In the genomic region with DNA sequence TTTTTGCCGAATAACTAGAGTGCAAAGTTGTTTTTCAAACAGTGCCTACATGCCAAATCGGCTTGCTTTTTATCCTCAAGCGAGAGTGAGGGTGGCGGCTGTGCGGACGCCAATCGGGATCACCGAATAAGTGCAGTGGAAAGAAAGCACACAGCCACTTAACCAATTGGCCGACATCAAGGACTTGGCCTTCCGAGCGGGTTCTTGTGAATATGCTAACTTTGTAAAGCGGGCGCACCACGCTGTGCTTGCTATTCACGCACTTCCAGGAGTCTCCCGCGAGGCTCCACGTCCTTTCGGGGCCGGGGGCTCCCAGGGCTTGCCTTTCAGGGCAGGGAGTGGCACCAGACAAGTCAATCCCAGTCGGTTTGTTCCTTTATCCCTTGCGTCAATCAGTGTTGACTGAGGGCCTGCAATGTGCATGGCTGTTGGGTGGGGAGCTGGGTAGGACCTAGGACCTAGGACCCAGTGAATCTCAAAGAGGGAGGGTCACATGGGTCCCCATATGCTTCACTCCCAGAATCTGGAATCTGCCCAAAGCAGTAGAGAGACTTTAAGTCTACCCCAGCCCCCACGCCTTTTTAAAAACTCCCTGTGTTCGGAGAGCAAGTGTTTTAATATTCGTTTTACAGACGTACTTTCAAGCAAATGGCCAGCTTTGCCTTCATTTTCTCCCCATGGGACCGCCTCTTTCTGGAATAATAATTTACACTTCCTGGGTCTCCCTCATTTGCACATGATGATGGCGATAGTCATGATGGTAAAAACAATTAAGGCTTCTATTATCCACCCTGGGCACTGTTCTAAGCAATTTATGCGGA, we compare ENCODE assay signal across 9 cellular contexts. TPM values are rescaled to one million over a fixed set of nuclear protein-coding genes. Genes with fewer than 3 reads are reported as not detected.
A peak's percentile ranks its signal among the peaks of the same experiment; 100 is the strongest.
DNase-seq lines count a peak whose midpoint lies in the region; ATAC-seq, FAIRE-seq and TF ChIP-seq lines count a peak whose summit lies in the region.
"Had no signal": no experiment of that assay in that cellular context is flagged by ENCODE, and none has a peak within 500 bp of the region (broad histone marks: within the 10 kb centered on the region; RNA-seq: fewer than 3 reads in every experiment).

No MANE protein-coding gene starts in this region.

- peaks cover 20% of the 10 kb centered on the region for H3K79me2 ChIP-seq in astrocyte (ENCODE audit: insufficient read depth, low read length)

- TF ChIP-seq POLR2A in GM18505 (IDR thresholded peaks at IDR 0.05; ENCODE audit: borderline replicate concordance, extremely low read depth, insufficient read depth, insufficient read length), result no peak

- no peaks in the 10 kb centered on the region for H3K36me3 Mint-ChIP-seq in activated T-cell treated with anti-CD3 and anti-CD28 coated beads, Interleukin-2, amount 50 U/mL, for 24 hours (ENCODE audit: low read depth)
- H3K36me3 Mint-ChIP-seq in astrocyte (ENCODE audit: low read depth, unreplicated experiment), result peaks cover 3% of the 10 kb centered on the region

- ATAC-seq in GM18505 (IDR thresholded peaks at IDR 0.05; ENCODE audit: unreplicated experiment), result no peak

- 16 to 30% (median 28%) methylated on average over 29 of the region's 29 CpGs for WGBS in small intestine, 3 donors

- H3K4me3 ChIP-seq in astrocyte (ENCODE audit: insufficient read depth, low read depth, low read length) (peak overlapping the region; percentile 75), iPS-20b (ENCODE audit: low read length) (peak overlapping the region; percentile 83), small intestine (ENCODE audit: low read depth in 1 of 2, low read length in 2 of 2) (peak overlapping the region in 1 of 2 donors; percentile 78)

- peak overlapping the region; percentile 83 for H3K9ac ChIP-seq in astrocyte (ENCODE audit: low read length)
- peak overlapping the region; percentile 82; the same call in 1 of the 2 replicates for H3K9ac ChIP-seq in iPS-20b (ENCODE audit: low read depth, low read length)

- FAIRE-seq in astrocyte (lab: Jason Lieb, UNC), result no peak
- no peak for FAIRE-seq in small intestine (lab: Jason Lieb, UNC)
- FAIRE-seq: GM18507 had no signal

- peak overlapping the region; percentile 98 for H3K4me2 ChIP-seq in astrocyte (ENCODE audit: low read length)

- peaks cover 17% of the 10 kb centered on the region for H3K4me1 ChIP-seq in astrocyte (ENCODE audit: insufficient read depth, low read length)
- peaks cover 42% of the 10 kb centered on the region for H3K4me1 ChIP-seq in iPS-20b (ENCODE audit: insufficient read depth, low read length)
- peaks cover 0 to 3% of the 10 kb centered on the region in 2 donors for H3K4me1 ChIP-seq in small intestine (ENCODE audit: control insufficient read depth in 2 of 2, insufficient read depth in 1 of 2, low read depth in 1 of 2, low read length in 1 of 2)

- peak overlapping the region; percentile 85 for H3K4me3 Mint-ChIP-seq in activated T-cell treated with anti-CD3 and anti-CD28 coated beads, Interleukin-2, amount 50 U/mL, for 24 hours
- H3K4me3 Mint-ChIP-seq in astrocyte (ENCODE audit: unreplicated experiment), result peak overlapping the region; percentile 90

- peak overlapping the region; percentile 96 for H2AFZ ChIP-seq in astrocyte (ENCODE audit: low read depth, low read length)

- no peaks in the 10 kb centered on the region for H3K9me3 Mint-ChIP-seq in activated T-cell treated with anti-CD3 and anti-CD28 coated beads, Interleukin-2, amount 50 U/mL, for 24 hours
- H3K9me3 Mint-ChIP-seq in astrocyte (ENCODE audit: unreplicated experiment), result no peaks in the 10 kb centered on the region

- peaks cover 86% of the 10 kb centered on the region for H3K4me1 Mint-ChIP-seq in activated T-cell treated with anti-CD3 and anti-CD28 coated beads, Interleukin-2, amount 50 U/mL, for 24 hours (ENCODE audit: low read depth)
- H3K4me1 Mint-ChIP-seq in astrocyte (ENCODE audit: low read depth, unreplicated experiment), result peaks cover 42% of the 10 kb centered on the region

- no peak for DNase-seq in activated T-cell treated with anti-CD3 and anti-CD28 coated beads, Interleukin-2, amount 50 U/mL, for 24 hours
- DNase-seq in activated T-cell treated with anti-CD3 and anti-CD28 coated beads for 4 hours (no peak), astrocyte (ENCODE audit: low read depth) (peak; percentile 65), small intestine (no peak), NCI-H446 treated with DMSO at 0.1 percent for 48 hours (lab: John Stamatoyannopoulos, UW) (no peak)
- no peak for DNase-seq in activated CD4-positive, alpha-beta T cell treated with anti-CD3 and anti-CD28 coated beads for 4 hours

- H3K9me3 ChIP-seq in astrocyte (ENCODE audit: insufficient read depth, low read depth, low read length) (no peaks in the 10 kb centered on the region), iPS-20b (ENCODE audit: insufficient read depth, low read depth, low read length) (no peaks in the 10 kb centered on the region), small intestine (ENCODE audit: control insufficient read depth, low read depth) (no peaks in the 10 kb centered on the region)

- H3K27me3 Mint-ChIP-seq in activated T-cell treated with anti-CD3 and anti-CD28 coated beads, Interleukin-2, amount 50 U/mL, for 24 hours, result peaks cover 14% of the 10 kb centered on the region
- peaks cover 1% of the 10 kb centered on the region for H3K27me3 Mint-ChIP-seq in astrocyte (ENCODE audit: low read depth, unreplicated experiment)

- H3K36me3 ChIP-seq in astrocyte (ENCODE audit: insufficient read depth, low read length) (no peaks in the 10 kb centered on the region), iPS-20b (ENCODE audit: insufficient read depth, low read depth, low read length) (no peaks in the 10 kb centered on the region), small intestine (ENCODE audit: control insufficient read depth in 2 of 2, insufficient read depth in 2 of 2, low read length in 2 of 2) (no peaks in the 10 kb centered on the region)

- H4K20me1 ChIP-seq in astrocyte (ENCODE audit: insufficient read depth, low read length), result no peaks in the 10 kb centered on the region

- H3K27ac Mint-ChIP-seq in activated T-cell treated with anti-CD3 and anti-CD28 coated beads, Interleukin-2, amount 50 U/mL, for 24 hours, result peak overlapping the region; percentile 90
- peak overlapping the region; percentile 90 for H3K27ac Mint-ChIP-seq in astrocyte (ENCODE audit: unreplicated experiment)

- H3K27ac ChIP-seq in astrocyte (ENCODE audit: low read depth, low read length), result peak overlapping the region; percentile 75
- no peak overlapping the region for H3K27ac ChIP-seq in iPS-20b (ENCODE audit: low read length)
- H3K27ac ChIP-seq in small intestine (ENCODE audit: low read depth in 1 of 2, low read length in 1 of 2), result peak overlapping the region; percentile 78 to 99

- H3K27me3 ChIP-seq in astrocyte (ENCODE audit: insufficient read depth, low read length) (no peaks in the 10 kb centered on the region), iPS-20b (ENCODE audit: insufficient read depth, low read length) (peaks cover 42% of the 10 kb centered on the region), small intestine (ENCODE audit: control insufficient read depth in 2 of 2, insufficient read depth in 2 of 2, low read length in 2 of 2) (no peaks in the 10 kb centered on the region)

- TF ChIP-seq CTCF in astrocyte (IDR thresholded peaks at IDR 0.05; ENCODE audit: insufficient read depth, low read depth, low read length), result no peak

RNA-seq across cellular contexts. Expression of gene GCNT4, which starts 2.0 kb away (rescaled TPM):
- 9.0 and 9.4 TPM in 2 replicates for total RNA-seq in astrocyte
- polyA plus RNA-seq in small intestine, result 10 to 100 TPM in 1 of 3 donors, 1 to 10 TPM in 2; 4.7 to 17.7 (median 8.9) TPM
